ENCODE assay signal across 21 cellular contexts in the genomic region with DNA sequence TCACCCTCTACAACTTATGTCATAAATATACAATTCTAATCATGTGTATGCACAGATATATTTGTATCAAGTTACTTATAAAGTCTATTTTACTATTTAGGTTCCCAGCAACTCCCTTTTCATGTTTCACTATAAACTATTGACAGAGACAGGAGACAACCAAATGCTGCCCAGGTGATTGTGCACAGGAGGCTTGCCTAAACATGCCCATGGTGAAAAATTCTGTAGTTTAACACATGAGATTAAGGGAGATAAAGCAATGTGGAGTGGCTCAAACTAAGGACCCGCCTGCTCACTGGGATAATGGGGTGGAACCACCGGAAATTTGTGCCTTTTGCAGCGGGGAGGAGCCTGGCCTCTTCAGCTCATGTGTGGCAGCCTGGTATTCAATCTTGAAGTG.
"Had no signal": no experiment of that assay in that cellular context is flagged by ENCODE, and none has a peak within 500 bp of the region (broad histone marks: within the 10 kb centered on the region; RNA-seq: fewer than 3 reads in every experiment).

No MANE protein-coding gene starts in this region.

- H3K27me3 ChIP-seq: suprapubic skin had no signal

- H3K27me3 Mint-ChIP-seq: activated CD4-positive, alpha-beta memory T cell treated with anti-CD3 and anti-CD28 coated beads, Interleukin-2, amount 10 ng/mL, durations not matched to agents 7 days and 5 days; activated naive CD8-positive, alpha-beta T cell; memory B cell; T-cell had no signal

- H3K36me3 ChIP-seq: suprapubic skin had no signal

- H3K9me3 Mint-ChIP-seq: memory B cell, nephron had no signal

- H3K9me3 ChIP-seq: suprapubic skin had no signal

- ATAC-seq: left colon; sciatic nerve; stimulated activated naive CD8-positive, alpha-beta T cell treated with anti-CD3 and anti-CD28 coated beads, Interleukin-15, Interleukin-2, amounts not matched to agents 100 U/mL and 50 U/mL, for 24 hours; T-cell had no signal

- H3K4me3 Mint-ChIP-seq: activated CD4-positive, alpha-beta memory T cell treated with anti-CD3 and anti-CD28 coated beads, Interleukin-2, amount 10 ng/mL, durations not matched to agents 7 days and 5 days; activated naive CD8-positive, alpha-beta T cell; immature natural killer cell; memory B cell; nephron; T-cell had no signal

- H3K36me3 Mint-ChIP-seq: activated naive CD8-positive, alpha-beta T cell; immature natural killer cell; memory B cell; T-cell had no signal

- H3K27ac ChIP-seq: suprapubic skin had no signal

- H3K4me1 ChIP-seq: suprapubic skin had no signal

- H3K4me1 Mint-ChIP-seq: activated CD4-positive, alpha-beta memory T cell treated with anti-CD3 and anti-CD28 coated beads, Interleukin-2, amount 10 ng/mL, durations not matched to agents 7 days and 5 days; immature natural killer cell; memory B cell; T-cell had no signal

- H3K4me3 ChIP-seq: suprapubic skin had no signal

- DNase-seq: activated CD4-positive, alpha-beta memory T cell treated with anti-CD3 and anti-CD28 coated beads, Interleukin-2, amount 10 ng/mL, durations not matched to agents 7 days and 5 days; activated gamma-delta T cell; activated T-cell treated with anti-CD3 and anti-CD28 coated beads, Interleukin-2, amount 50 U/mL, for 48 hours; anterior cingulate cortex; caudate nucleus; cortex of kidney; effector CD8-positive, alpha-beta T cell; erythroblast; hypothalamus; immature natural killer cell; left colon; stimulated activated CD4-positive, alpha-beta T cell treated with anti-CD3 and anti-CD28 coated beads, Interleukin-12 subunit alpha, Interleukin-12 subunit beta, amount 100 ng/mL, for 4 hours; stimulated activated CD4-positive, alpha-beta T cell treated with anti-CD3 and anti-CD28 coated beads, Interleukin-2, amount 100 ng/mL, for 48 hours; stimulated activated naive CD8-positive, alpha-beta T cell treated with anti-CD3 and anti-CD28 coated beads, Interleukin-15, Interleukin-2, amounts not matched to agents 100 U/mL and 50 U/mL, for 24 hours; T-cell; T1000 had no signal

- H3K27ac Mint-ChIP-seq: activated CD4-positive, alpha-beta memory T cell treated with anti-CD3 and anti-CD28 coated beads, Interleukin-2, amount 10 ng/mL, durations not matched to agents 7 days and 5 days; activated naive CD8-positive, alpha-beta T cell; immature natural killer cell; memory B cell; nephron; T-cell had no signal
